In the genomic region with DNA sequence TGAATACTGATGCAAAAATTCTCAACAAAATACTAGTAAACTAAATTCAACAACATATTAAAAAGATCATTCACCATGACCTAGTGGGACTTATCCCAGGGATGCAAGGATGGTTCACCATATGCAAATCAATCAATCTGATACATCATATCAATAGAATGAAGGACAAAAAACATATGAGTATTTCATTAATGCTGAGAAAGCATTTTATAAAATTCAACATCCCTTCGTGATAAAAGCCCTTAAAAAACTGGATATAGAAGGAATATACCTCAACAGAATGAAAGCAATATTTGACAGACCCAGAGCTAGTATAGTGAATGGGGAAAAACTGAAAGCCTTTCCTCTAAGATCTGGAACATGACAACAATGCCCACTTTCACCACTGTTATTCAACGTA, we compare ENCODE assay signal across 1 cellular context.
TF ChIP-seq lines count a peak whose summit lies in the region.

No MANE protein-coding gene starts in this region.

TF ChIP-seq in HepG2, 621 proteins besides CTCF, POLR2A, EP300 and RAD21 (continued from another document):
- TF ChIP-seq, protein P1, sequence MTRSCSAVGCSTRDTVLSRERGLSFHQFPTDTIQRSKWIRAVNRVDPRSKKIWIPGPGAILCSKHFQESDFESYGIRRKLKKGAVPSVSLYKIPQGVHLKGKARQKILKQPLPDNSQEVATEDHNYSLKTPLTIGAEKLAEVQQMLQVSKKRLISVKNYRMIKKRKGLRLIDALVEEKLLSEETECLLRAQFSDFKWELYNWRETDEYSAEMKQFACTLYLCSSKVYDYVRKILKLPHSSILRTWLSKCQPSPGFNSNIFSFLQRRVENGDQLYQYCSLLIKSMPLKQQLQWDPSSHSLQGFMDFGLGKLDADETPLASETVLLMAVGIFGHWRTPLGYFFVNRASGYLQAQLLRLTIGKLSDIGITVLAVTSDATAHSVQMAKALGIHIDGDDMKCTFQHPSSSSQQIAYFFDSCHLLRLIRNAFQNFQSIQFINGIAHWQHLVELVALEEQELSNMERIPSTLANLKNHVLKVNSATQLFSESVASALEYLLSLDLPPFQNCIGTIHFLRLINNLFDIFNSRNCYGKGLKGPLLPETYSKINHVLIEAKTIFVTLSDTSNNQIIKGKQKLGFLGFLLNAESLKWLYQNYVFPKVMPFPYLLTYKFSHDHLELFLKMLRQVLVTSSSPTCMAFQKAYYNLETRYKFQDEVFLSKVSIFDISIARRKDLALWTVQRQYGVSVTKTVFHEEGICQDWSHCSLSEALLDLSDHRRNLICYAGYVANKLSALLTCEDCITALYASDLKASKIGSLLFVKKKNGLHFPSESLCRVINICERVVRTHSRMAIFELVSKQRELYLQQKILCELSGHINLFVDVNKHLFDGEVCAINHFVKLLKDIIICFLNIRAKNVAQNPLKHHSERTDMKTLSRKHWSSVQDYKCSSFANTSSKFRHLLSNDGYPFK (CRISPR knock-in tag; IDR thresholded peaks at IDR 0.05; ENCODE audit: borderline replicate concordance): no peak
- no peak for TF ChIP-seq DNMT3B (CRISPR knock-in tag; conservative IDR thresholded peaks at IDR 0.05)
- TF ChIP-seq, protein P2, sequence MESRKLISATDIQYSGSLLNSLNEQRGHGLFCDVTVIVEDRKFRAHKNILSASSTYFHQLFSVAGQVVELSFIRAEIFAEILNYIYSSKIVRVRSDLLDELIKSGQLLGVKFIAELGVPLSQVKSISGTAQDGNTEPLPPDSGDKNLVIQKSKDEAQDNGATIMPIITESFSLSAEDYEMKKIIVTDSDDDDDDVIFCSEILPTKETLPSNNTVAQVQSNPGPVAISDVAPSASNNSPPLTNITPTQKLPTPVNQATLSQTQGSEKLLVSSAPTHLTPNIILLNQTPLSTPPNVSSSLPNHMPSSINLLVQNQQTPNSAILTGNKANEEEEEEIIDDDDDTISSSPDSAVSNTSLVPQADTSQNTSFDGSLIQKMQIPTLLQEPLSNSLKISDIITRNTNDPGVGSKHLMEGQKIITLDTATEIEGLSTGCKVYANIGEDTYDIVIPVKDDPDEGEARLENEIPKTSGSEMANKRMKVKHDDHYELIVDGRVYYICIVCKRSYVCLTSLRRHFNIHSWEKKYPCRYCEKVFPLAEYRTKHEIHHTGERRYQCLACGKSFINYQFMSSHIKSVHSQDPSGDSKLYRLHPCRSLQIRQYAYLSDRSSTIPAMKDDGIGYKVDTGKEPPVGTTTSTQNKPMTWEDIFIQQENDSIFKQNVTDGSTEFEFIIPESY (CRISPR knock-in tag; IDR thresholded peaks at IDR 0.05): no peak
- TF ChIP-seq ARNTL (CRISPR knock-in tag; IDR thresholded peaks at IDR 0.05): no peak
